1 cellular context compared by ENCODE assay signal in genomic region chr2:209476367-209477191, GRCh38.
TF ChIP-seq lines count a peak whose summit lies in the region.

No MANE protein-coding gene starts in this region.

TF ChIP-seq in HEK293, 187 proteins besides CTCF, POLR2A, EP300 and RAD21 (continued from another document and continues in another):
- TF ChIP-seq ZBTB6 (tag by site-specific recombination; IDR thresholded peaks at IDR 0.05), result no peak
- TF ChIP-seq ZNF114 (tag by site-specific recombination; IDR thresholded peaks at IDR 0.05), result no peak
- TF ChIP-seq HOXD13 (CRISPR knock-in tag; IDR thresholded peaks at IDR 0.05; ENCODE audit: borderline replicate concordance), result no peak
- peak; percentile 74; the same call in 1 of the 2 replicates for TF ChIP-seq ZNF639 (tag by site-specific recombination; IDR thresholded peaks at IDR 0.05)
- TF ChIP-seq ZNF580 (tag by site-specific recombination; IDR thresholded peaks at IDR 0.05), result 0 out of 2 replicates have a peak, but pooled peaks have one; percentile 47
- no peak for TF ChIP-seq YY1 (tag by site-specific recombination; IDR thresholded peaks at IDR 0.05)
- TF ChIP-seq ZNF2 (tag by site-specific recombination; IDR thresholded peaks at IDR 0.05), result 0 out of 2 replicates have a peak, but pooled peaks have one; percentile 47
- TF ChIP-seq ZNF10 (tag by site-specific recombination; IDR thresholded peaks at IDR 0.05), result peak; percentile 44
- TF ChIP-seq ZNF670 (tag by site-specific recombination; IDR thresholded peaks at IDR 0.05; ENCODE audit: low read depth), result no peak
- TF ChIP-seq ZNF701 (tag by site-specific recombination; IDR thresholded peaks at IDR 0.05), result no peak
- no peak for TF ChIP-seq ZNF133 (tag by site-specific recombination; IDR thresholded peaks at IDR 0.05)
- TF ChIP-seq ZNF140 (tag by site-specific recombination; IDR thresholded peaks at IDR 0.05), result no peak
- TF ChIP-seq, protein P1, sequence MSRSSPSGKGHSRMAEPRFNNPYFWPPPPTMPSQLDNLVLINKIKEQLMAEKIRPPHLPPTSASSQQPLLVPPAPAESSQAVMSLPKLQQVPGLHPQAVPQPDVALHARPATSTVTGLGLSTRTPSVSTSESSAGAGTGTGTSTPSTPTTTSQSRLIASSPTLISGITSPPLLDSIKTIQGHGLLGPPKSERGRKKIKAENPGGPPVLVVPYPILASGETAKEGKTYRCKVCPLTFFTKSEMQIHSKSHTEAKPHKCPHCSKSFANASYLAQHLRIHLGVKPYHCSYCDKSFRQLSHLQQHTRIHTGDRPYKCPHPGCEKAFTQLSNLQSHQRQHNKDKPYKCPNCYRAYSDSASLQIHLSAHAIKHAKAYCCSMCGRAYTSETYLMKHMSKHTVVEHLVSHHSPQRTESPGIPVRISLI (tag by site-specific recombination; IDR thresholded peaks at IDR 0.05), result peak; percentile 23; the same call in 1 of the 2 replicates
- no peak for TF ChIP-seq ZNF37A (tag by site-specific recombination; IDR thresholded peaks at IDR 0.05)
- TF ChIP-seq ZNF112 (tag by site-specific recombination; IDR thresholded peaks at IDR 0.05), result no peak
- TF ChIP-seq SALL2 (tag by site-specific recombination; IDR thresholded peaks at IDR 0.05; ENCODE audit: borderline replicate concordance), result no peak
- no peak for TF ChIP-seq ZNF658 (tag by site-specific recombination; IDR thresholded peaks at IDR 0.05)
- TF ChIP-seq TRIM28 (IDR thresholded peaks at IDR 0.05; ENCODE audit: borderline replicate concordance, low read length), result peak; percentile 70; the same call in 1 of the 2 replicates
- peak; percentile 89 for TF ChIP-seq ZBTB17 (tag by site-specific recombination; IDR thresholded peaks at IDR 0.05)
- no peak for TF ChIP-seq ZSCAN16 (tag by site-specific recombination; IDR thresholded peaks at IDR 0.05)
- TF ChIP-seq ZNF121 (tag by site-specific recombination; IDR thresholded peaks at IDR 0.05), result no peak
- TF ChIP-seq ZNF660 (tag by site-specific recombination; IDR thresholded peaks at IDR 0.05), result peak; percentile 45
- TF ChIP-seq ZNF221 (tag by site-specific recombination; IDR thresholded peaks at IDR 0.05; ENCODE audit: borderline replicate concordance), result no peak
- TF ChIP-seq ZNF394 (tag by site-specific recombination; IDR thresholded peaks at IDR 0.05; ENCODE audit: borderline replicate concordance), result peak; percentile 56
- TF ChIP-seq ZNF24 (tag by site-specific recombination; IDR thresholded peaks at IDR 0.05), result peak; percentile 65; the same call in 1 of the 2 replicates
- TF ChIP-seq ZNF169 (tag by site-specific recombination; IDR thresholded peaks at IDR 0.05), result no peak
- TF ChIP-seq FEZF1 (tag by site-specific recombination; IDR thresholded peaks at IDR 0.05), result peak; percentile 97
- TF ChIP-seq PRDM6 (tag by site-specific recombination; IDR thresholded peaks at IDR 0.05), result peak; percentile 98
- TF ChIP-seq ZNF843 (tag by site-specific recombination; IDR thresholded peaks at IDR 0.05), result peak; percentile 96
- no peak for TF ChIP-seq ZNF398 (tag by site-specific recombination; IDR thresholded peaks at IDR 0.05)
- peak; percentile 64 for TF ChIP-seq KLF8 (tag by site-specific recombination; IDR thresholded peaks at IDR 0.05)
- TF ChIP-seq ZNF354C (tag by site-specific recombination; IDR thresholded peaks at IDR 0.05; ENCODE audit: borderline replicate concordance, low read depth), result no peak
- TF ChIP-seq ZNF521 (tag by site-specific recombination; IDR thresholded peaks at IDR 0.05), result no peak
- no peak for TF ChIP-seq ZNF624 (tag by site-specific recombination; IDR thresholded peaks at IDR 0.05)
- TF ChIP-seq, protein P2, sequence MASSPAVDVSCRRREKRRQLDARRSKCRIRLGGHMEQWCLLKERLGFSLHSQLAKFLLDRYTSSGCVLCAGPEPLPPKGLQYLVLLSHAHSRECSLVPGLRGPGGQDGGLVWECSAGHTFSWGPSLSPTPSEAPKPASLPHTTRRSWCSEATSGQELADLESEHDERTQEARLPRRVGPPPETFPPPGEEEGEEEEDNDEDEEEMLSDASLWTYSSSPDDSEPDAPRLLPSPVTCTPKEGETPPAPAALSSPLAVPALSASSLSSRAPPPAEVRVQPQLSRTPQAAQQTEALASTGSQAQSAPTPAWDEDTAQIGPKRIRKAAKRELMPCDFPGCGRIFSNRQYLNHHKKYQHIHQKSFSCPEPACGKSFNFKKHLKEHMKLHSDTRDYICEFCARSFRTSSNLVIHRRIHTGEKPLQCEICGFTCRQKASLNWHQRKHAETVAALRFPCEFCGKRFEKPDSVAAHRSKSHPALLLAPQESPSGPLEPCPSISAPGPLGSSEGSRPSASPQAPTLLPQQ (tag by site-specific recombination; IDR thresholded peaks at IDR 0.05), result 0 out of 2 replicates have a peak, but pooled peaks have one; percentile 14
- TF ChIP-seq, protein P3, sequence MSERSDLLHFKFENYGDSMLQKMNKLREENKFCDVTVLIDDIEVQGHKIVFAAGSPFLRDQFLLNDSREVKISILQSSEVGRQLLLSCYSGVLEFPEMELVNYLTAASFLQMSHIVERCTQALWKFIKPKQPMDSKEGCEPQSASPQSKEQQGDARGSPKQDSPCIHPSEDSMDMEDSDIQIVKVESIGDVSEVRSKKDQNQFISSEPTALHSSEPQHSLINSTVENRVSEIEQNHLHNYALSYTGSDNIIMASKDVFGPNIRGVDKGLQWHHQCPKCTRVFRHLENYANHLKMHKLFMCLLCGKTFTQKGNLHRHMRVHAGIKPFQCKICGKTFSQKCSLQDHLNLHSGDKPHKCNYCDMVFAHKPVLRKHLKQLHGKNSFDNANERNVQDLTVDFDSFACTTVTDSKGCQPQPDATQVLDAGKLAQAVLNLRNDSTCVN (tag by site-specific recombination; optimal IDR thresholded peaks at IDR 0.05), result no peak
- peak; percentile 98 for TF ChIP-seq SP7 (tag by site-specific recombination; IDR thresholded peaks at IDR 0.05)
- no peak for TF ChIP-seq ZNF311 (tag by site-specific recombination; IDR thresholded peaks at IDR 0.05; ENCODE audit: borderline replicate concordance)
- no peak for TF ChIP-seq ZNF529 (tag by site-specific recombination; IDR thresholded peaks at IDR 0.05; ENCODE audit: insufficient replicate concordance)
- TF ChIP-seq, protein P4, sequence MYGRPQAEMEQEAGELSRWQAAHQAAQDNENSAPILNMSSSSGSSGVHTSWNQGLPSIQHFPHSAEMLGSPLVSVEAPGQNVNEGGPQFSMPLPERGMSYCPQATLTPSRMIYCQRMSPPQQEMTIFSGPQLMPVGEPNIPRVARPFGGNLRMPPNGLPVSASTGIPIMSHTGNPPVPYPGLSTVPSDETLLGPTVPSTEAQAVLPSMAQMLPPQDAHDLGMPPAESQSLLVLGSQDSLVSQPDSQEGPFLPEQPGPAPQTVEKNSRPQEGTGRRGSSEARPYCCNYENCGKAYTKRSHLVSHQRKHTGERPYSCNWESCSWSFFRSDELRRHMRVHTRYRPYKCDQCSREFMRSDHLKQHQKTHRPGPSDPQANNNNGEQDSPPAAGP (tag by site-specific recombination; IDR thresholded peaks at IDR 0.05), result no peak
- TF ChIP-seq ZNF239 (tag by site-specific recombination; IDR thresholded peaks at IDR 0.05), result no peak
- TF ChIP-seq ZNF473 (tag by site-specific recombination; IDR thresholded peaks at IDR 0.05), result no peak
- TF ChIP-seq OSR2 (tag by site-specific recombination; IDR thresholded peaks at IDR 0.05), result peak; percentile 95
- TF ChIP-seq SCRT2 (tag by site-specific recombination; IDR thresholded peaks at IDR 0.05), result no peak
- no peak for TF ChIP-seq ZSCAN23 (tag by site-specific recombination; IDR thresholded peaks at IDR 0.05)
- no peak for TF ChIP-seq ZNF626 (tag by site-specific recombination; IDR thresholded peaks at IDR 0.05)
- TF ChIP-seq PRDM1 (tag by site-specific recombination; IDR thresholded peaks at IDR 0.05), result 0 out of 2 replicates have a peak, but pooled peaks have one; percentile 50
- TF ChIP-seq, protein P5, sequence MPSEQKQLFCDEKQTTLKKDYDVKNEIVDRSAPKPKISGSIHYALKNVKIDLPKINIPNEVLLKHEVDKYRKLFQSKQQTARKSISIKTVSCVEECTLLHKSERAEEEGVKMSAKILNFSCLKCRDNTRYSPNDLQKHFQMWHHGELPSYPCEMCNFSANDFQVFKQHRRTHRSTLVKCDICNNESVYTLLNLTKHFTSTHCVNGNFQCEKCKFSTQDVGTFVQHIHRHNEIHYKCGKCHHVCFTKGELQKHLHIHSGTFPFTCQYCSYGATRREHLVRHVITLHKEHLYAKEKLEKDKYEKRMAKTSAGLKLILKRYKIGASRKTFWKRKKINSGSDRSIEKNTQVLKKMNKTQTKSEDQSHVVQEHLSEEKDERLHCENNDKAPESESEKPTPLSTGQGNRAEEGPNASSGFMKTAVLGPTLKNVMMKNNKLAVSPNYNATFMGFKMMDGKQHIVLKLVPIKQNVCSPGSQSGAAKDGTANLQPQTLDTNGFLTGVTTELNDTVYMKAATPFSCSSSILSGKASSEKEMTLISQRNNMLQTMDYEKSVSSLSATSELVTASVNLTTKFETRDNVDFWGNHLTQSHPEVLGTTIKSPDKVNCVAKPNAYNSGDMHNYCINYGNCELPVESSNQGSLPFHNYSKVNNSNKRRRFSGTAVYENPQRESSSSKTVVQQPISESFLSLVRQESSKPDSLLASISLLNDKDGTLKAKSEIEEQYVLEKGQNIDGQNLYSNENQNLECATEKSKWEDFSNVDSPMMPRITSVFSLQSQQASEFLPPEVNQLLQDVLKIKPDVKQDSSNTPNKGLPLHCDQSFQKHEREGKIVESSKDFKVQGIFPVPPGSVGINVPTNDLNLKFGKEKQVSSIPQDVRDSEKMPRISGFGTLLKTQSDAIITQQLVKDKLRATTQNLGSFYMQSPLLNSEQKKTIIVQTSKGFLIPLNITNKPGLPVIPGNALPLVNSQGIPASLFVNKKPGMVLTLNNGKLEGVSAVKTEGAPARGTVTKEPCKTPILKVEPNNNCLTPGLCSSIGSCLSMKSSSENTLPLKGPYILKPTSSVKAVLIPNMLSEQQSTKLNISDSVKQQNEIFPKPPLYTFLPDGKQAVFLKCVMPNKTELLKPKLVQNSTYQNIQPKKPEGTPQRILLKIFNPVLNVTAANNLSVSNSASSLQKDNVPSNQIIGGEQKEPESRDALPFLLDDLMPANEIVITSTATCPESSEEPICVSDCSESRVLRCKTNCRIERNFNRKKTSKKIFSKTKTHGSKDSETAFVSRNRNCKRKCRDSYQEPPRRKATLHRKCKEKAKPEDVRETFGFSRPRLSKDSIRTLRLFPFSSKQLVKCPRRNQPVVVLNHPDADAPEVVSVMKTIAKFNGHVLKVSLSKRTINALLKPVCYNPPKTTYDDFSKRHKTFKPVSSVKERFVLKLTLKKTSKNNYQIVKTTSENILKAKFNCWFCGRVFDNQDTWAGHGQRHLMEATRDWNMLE (tag by site-specific recombination; conservative IDR thresholded peaks at IDR 0.05; ENCODE audit: low read depth), result no peak
- TF ChIP-seq, protein P6, sequence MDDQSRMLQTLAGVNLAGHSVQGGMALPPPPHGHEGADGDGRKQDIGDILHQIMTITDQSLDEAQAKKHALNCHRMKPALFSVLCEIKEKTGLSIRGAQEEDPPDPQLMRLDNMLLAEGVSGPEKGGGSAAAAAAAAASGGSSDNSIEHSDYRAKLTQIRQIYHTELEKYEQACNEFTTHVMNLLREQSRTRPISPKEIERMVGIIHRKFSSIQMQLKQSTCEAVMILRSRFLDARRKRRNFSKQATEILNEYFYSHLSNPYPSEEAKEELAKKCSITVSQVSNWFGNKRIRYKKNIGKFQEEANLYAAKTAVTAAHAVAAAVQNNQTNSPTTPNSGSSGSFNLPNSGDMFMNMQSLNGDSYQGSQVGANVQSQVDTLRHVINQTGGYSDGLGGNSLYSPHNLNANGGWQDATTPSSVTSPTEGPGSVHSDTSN (CRISPR knock-in tag; IDR thresholded peaks at IDR 0.05), result no peak
